16 cellular contexts compared by ENCODE assay signal in genomic region chr5:154473581-154474266, GRCh38. TPM values are rescaled to one million over a fixed set of nuclear protein-coding genes. Genes with fewer than 3 reads are reported as not detected.
DNase-seq lines count a peak whose midpoint lies in the region; ATAC-seq lines count a peak whose summit lies in the region.
"Had no signal": no experiment of that assay in that cellular context is flagged by ENCODE, and none has a peak within 500 bp of the region (broad histone marks: within the 10 kb centered on the region; RNA-seq: fewer than 3 reads in every experiment).

No MANE protein-coding gene starts in this region.

- no peak overlapping the region for H3K4me3 Mint-ChIP-seq in activated naive CD4-positive, alpha-beta T cell treated with anti-CD3 and anti-CD28 coated beads, Interleukin-2, amount 10 ng/mL, durations not matched to agents 7 days and 5 days
- peak overlapping the region; percentile 57 for H3K4me3 Mint-ChIP-seq in activated T-helper 17 cell treated with anti-CD3 and anti-CD28 coated beads, Interleukin-2, amount 50 U/mL, for 72 hours
- peak overlapping the region; percentile 42 for H3K4me3 Mint-ChIP-seq in stimulated activated effector memory CD8-positive, alpha-beta T cell treated with anti-CD3 and anti-CD28 coated beads, Interleukin-12 subunit alpha, Interleukin-12 subunit beta, amount 100 ng/mL, for 72 hours
- H3K4me3 Mint-ChIP-seq: activated CD4-positive, alpha-beta memory T cell treated with anti-CD3 and anti-CD28 coated beads for 36 hours had no signal

- DNase-seq in activated naive CD4-positive, alpha-beta T cell treated with anti-CD3 and anti-CD28 coated beads, Interleukin-2, amount 10 ng/mL, durations not matched to agents 7 days and 5 days: no peak
- no peak for DNase-seq in activated naive CD4-positive, alpha-beta T cell treated with anti-CD3 and anti-CD28 coated beads, Interleukin-2, amount 50 U/mL, for 16 hours
- DNase-seq in iPS-NIHi7 (ENCODE audit: extremely low spot score): peak; percentile 45
- no peak for DNase-seq in stimulated activated effector memory CD8-positive, alpha-beta T cell treated with anti-CD3 and anti-CD28 coated beads, Interleukin-12 subunit alpha, Interleukin-12 subunit beta, amount 100 ng/mL, for 72 hours (ENCODE audit: low spot score in 2 of 2)
- DNase-seq in epidermal melanocyte (ENCODE audit: insufficient read length, low spot score): no peak
- no peak for DNase-seq in NAMALWA (ENCODE audit: low spot score)
- DNase-seq in dermis blood vessel endothelial cell: no peak
- DNase-seq: foreskin fibroblast; KBM-7; NCI-H1417 treated with DMSO at 0.1 percent for 48 hours; NCI-H510A treated with DMSO at 0.1 percent for 48 hours; Peyer's patch; stimulated activated CD4-positive, alpha-beta T cell treated with anti-CD3 and anti-CD28 coated beads, Interleukin-15, amount 100 ng/mL, for 24 hours had no signal

- peak overlapping the region; percentile 64 for H3K27ac Mint-ChIP-seq in activated naive CD4-positive, alpha-beta T cell treated with anti-CD3 and anti-CD28 coated beads, Interleukin-2, amount 10 ng/mL, durations not matched to agents 7 days and 5 days
- no peak overlapping the region for H3K27ac Mint-ChIP-seq in activated T-helper 17 cell treated with anti-CD3 and anti-CD28 coated beads, Interleukin-2, amount 50 U/mL, for 72 hours
- H3K27ac Mint-ChIP-seq in stimulated activated effector memory CD8-positive, alpha-beta T cell treated with anti-CD3 and anti-CD28 coated beads, Interleukin-12 subunit alpha, Interleukin-12 subunit beta, amount 100 ng/mL, for 72 hours: no peak overlapping the region
- H3K27ac Mint-ChIP-seq: activated CD4-positive, alpha-beta memory T cell treated with anti-CD3 and anti-CD28 coated beads for 36 hours had no signal

- H3K4me1 Mint-ChIP-seq in activated naive CD4-positive, alpha-beta T cell treated with anti-CD3 and anti-CD28 coated beads, Interleukin-2, amount 10 ng/mL, durations not matched to agents 7 days and 5 days: peaks cover 37% of the 10 kb centered on the region
- peaks cover 13% of the 10 kb centered on the region for H3K4me1 Mint-ChIP-seq in activated T-helper 17 cell treated with anti-CD3 and anti-CD28 coated beads, Interleukin-2, amount 50 U/mL, for 72 hours
- peaks cover 56% of the 10 kb centered on the region for H3K4me1 Mint-ChIP-seq in stimulated activated effector memory CD8-positive, alpha-beta T cell treated with anti-CD3 and anti-CD28 coated beads, Interleukin-12 subunit alpha, Interleukin-12 subunit beta, amount 100 ng/mL, for 72 hours

- no peaks in the 10 kb centered on the region for H3K36me3 Mint-ChIP-seq in activated naive CD4-positive, alpha-beta T cell treated with anti-CD3 and anti-CD28 coated beads, Interleukin-2, amount 10 ng/mL, durations not matched to agents 7 days and 5 days
- peaks cover 6% of the 10 kb centered on the region for H3K36me3 Mint-ChIP-seq in activated T-helper 17 cell treated with anti-CD3 and anti-CD28 coated beads, Interleukin-2, amount 50 U/mL, for 72 hours (ENCODE audit: low read depth)
- H3K36me3 Mint-ChIP-seq in stimulated activated effector memory CD8-positive, alpha-beta T cell treated with anti-CD3 and anti-CD28 coated beads, Interleukin-12 subunit alpha, Interleukin-12 subunit beta, amount 100 ng/mL, for 72 hours: peaks cover 15% of the 10 kb centered on the region
- H3K36me3 Mint-ChIP-seq: activated CD4-positive, alpha-beta memory T cell treated with anti-CD3 and anti-CD28 coated beads for 36 hours had no signal

- no peaks in the 10 kb centered on the region for H3K9me3 Mint-ChIP-seq in activated naive CD4-positive, alpha-beta T cell treated with anti-CD3 and anti-CD28 coated beads, Interleukin-2, amount 10 ng/mL, durations not matched to agents 7 days and 5 days
- H3K9me3 Mint-ChIP-seq in activated T-helper 17 cell treated with anti-CD3 and anti-CD28 coated beads, Interleukin-2, amount 50 U/mL, for 72 hours: no peaks in the 10 kb centered on the region
- no peaks in the 10 kb centered on the region for H3K9me3 Mint-ChIP-seq in stimulated activated effector memory CD8-positive, alpha-beta T cell treated with anti-CD3 and anti-CD28 coated beads, Interleukin-12 subunit alpha, Interleukin-12 subunit beta, amount 100 ng/mL, for 72 hours
- H3K9me3 Mint-ChIP-seq: activated CD4-positive, alpha-beta memory T cell treated with anti-CD3 and anti-CD28 coated beads for 36 hours had no signal

- H3K27me3 Mint-ChIP-seq in activated naive CD4-positive, alpha-beta T cell treated with anti-CD3 and anti-CD28 coated beads, Interleukin-2, amount 10 ng/mL, durations not matched to agents 7 days and 5 days: peaks cover 94% of the 10 kb centered on the region
- peaks cover 63% of the 10 kb centered on the region for H3K27me3 Mint-ChIP-seq in activated T-helper 17 cell treated with anti-CD3 and anti-CD28 coated beads, Interleukin-2, amount 50 U/mL, for 72 hours

- no peak for ATAC-seq in activated T-helper 17 cell treated with anti-CD3 and anti-CD28 coated beads, Interleukin-2, amount 50 U/mL, for 72 hours (replicated peaks)
- ATAC-seq in stimulated activated effector memory CD8-positive, alpha-beta T cell treated with anti-CD3 and anti-CD28 coated beads, Interleukin-12 subunit alpha, Interleukin-12 subunit beta, amount 100 ng/mL, for 72 hours: no peak

- CTCF ChIA-PET in activated naive CD4-positive, alpha-beta T cell treated with anti-CD3 and anti-CD28 coated beads, Interleukin-2, amount 10 ng/mL, durations not matched to agents 7 days and 5 days (lab: Charles Lee): no interaction called here

RNA-seq across cellular contexts. Expression of gene HAND1, which starts 4.3 kb away (rescaled TPM):
- total RNA-seq in activated T-helper 17 cell treated with anti-CD3 and anti-CD28 coated beads, Interleukin-2, amount 50 U/mL, for 72 hours: not detected
- total RNA-seq in dermis blood vessel endothelial cell: not detected in 2 replicates
- total RNA-seq: activated CD4-positive, alpha-beta memory T cell treated with anti-CD3 and anti-CD28 coated beads for 36 hours; dermis microvascular lymphatic vessel endothelial cell had no signal

RNA-seq across cellular contexts. Expression of gene SAP30L, which starts 27.9 kb away (rescaled TPM):
- total RNA-seq in activated T-helper 17 cell treated with anti-CD3 and anti-CD28 coated beads, Interleukin-2, amount 50 U/mL, for 72 hours: 10 to 100 TPM; 16.4 to 28.9 TPM
- total RNA-seq in dermis blood vessel endothelial cell: 25.7 and 40.6 TPM in 2 replicates
